ENCODE assay signal across 11 cellular contexts in genomic region chr6:1607236-1607556, GRCh38. TPM values are rescaled to one million over a fixed set of nuclear protein-coding genes. Genes with fewer than 3 reads are reported as not detected.
A peak's percentile ranks its signal among the peaks of the same experiment; 100 is the strongest.
DNase-seq lines count a peak whose midpoint lies in the region; ATAC-seq, FAIRE-seq and TF ChIP-seq lines count a peak whose summit lies in the region.
"Had no signal": no experiment of that assay in that cellular context is flagged by ENCODE, and none has a peak within 500 bp of the region (broad histone marks: within the 10 kb centered on the region; RNA-seq: fewer than 3 reads in every experiment).

No MANE protein-coding gene starts in this region.

- no peak for DNase-seq in GM06990 (ENCODE audit: extremely low read depth, insufficient read length)
- no peak for DNase-seq in dorsolateral prefrontal cortex
- no peak for DNase-seq in D721Med (ENCODE audit: insufficient read length, low spot score)
- DNase-seq in NCI-H1048 (lab: John Stamatoyannopoulos, UW) = no peak
- DNase-seq: activated CD4-positive, alpha-beta T cell treated with anti-CD3 and anti-CD28 coated beads for 48 hours; central memory CD4-positive, alpha-beta T cell; NCI-H2081 had no signal

- peak overlapping the region; percentile 68 to 88 (median 80) for H3K27ac Mint-ChIP-seq in IgD-negative memory B cell

- H3K4me3 Mint-ChIP-seq in IgD-negative memory B cell = peak overlapping the region; percentile 62 to 91 (median 73)

- no peak for FAIRE-seq in D721Med (lab: Jason Lieb, UNC)

- no peak for TF ChIP-seq CTCF in GM06990 (IDR thresholded peaks at IDR 0.05; ENCODE audit: insufficient read depth, low read length, poor library complexity, severe bottlenecking)
- TF ChIP-seq CTCF in dorsolateral prefrontal cortex (IDR thresholded peaks at IDR 0.05 in 54 of 56, conservative IDR thresholded peaks at IDR 0.05 in 2 of 56; ENCODE audit: low read depth in 1 of 56, partially characterized antibody in 56 of 56) = no peak
- no peak for TF ChIP-seq CTCF in D721Med (IDR thresholded peaks at IDR 0.05; ENCODE audit: insufficient read depth, missing control alignments)

- H3K27me3 Mint-ChIP-seq in IgD-negative memory B cell = peaks cover 63% of the 10 kb centered on the region

- H3K36me3 ChIP-seq in GM06990 (ENCODE audit: control insufficient read depth, insufficient read depth, low read length) = no peaks in the 10 kb centered on the region
- H3K36me3 ChIP-seq in neuron (ENCODE audit: insufficient read depth, low read length) = no peaks in the 10 kb centered on the region

- H3K36me3 Mint-ChIP-seq in IgD-negative memory B cell = no peaks in the 10 kb centered on the region

- peak overlapping the region in 50 of 59 donors; percentile 18 to 95 (median 78) for H3K27ac ChIP-seq in dorsolateral prefrontal cortex

- intact Hi-C loops in dorsolateral prefrontal cortex (cut with DNase I) = loop anchor here (10.0 kb wide), 4 partner anchors 248 to 1088 kb away; no protein-coding TSS in a partner anchor

- H3K4me1 ChIP-seq in neuron (ENCODE audit: insufficient read depth, low read length) = peaks cover 15% of the 10 kb centered on the region

- H3K27me3 ChIP-seq in GM06990 (replicated peaks; ENCODE audit: control insufficient read depth, insufficient read depth, low read length) (peaks cover 5% of the 10 kb centered on the region), dorsolateral prefrontal cortex (peaks cover 14 to 99% (median 81%) of the 10 kb centered on the region in 45 donors), neuron (ENCODE audit: insufficient read depth, low read length) (peaks cover 64% of the 10 kb centered on the region)

- peaks cover 25 to 30% (median 26%) of the 10 kb centered on the region in 3 donors for H3K4me1 Mint-ChIP-seq in IgD-negative memory B cell

- no peak overlapping the region for H2AFZ ChIP-seq in neuron (ENCODE audit: low read depth, low read length)

- H3K4me3 ChIP-seq in GM06990 (replicated peaks; ENCODE audit: low read depth, low read length) (peak overlapping the region; percentile 5), dorsolateral prefrontal cortex (peak overlapping the region in 49 of 59 donors; percentile 4 to 71 (median 50)), neuron (ENCODE audit: low read length) (peak overlapping the region; percentile 11)

- no peak for ATAC-seq in GM18909 (IDR thresholded peaks at IDR 0.05; ENCODE audit: poor library complexity, unreplicated experiment)
- ATAC-seq: Right ventricle myocardium inferior had no signal

- peaks cover 0 to 8% (median 0%) of the 10 kb centered on the region in 3 donors for H3K9me3 Mint-ChIP-seq in IgD-negative memory B cell

- no peaks in the 10 kb centered on the region for H3K9me3 ChIP-seq in neuron (ENCODE audit: low read length)

RNA-seq across cellular contexts. Expression of gene FOXC1, which starts 2.5 kb away (rescaled TPM):
- polyA plus RNA-seq in IgD-negative memory B cell = not detected
- 10 to 100 TPM in 23 of 120 experiments, 1 to 10 TPM in 97; 2.7 to 22.9 (median 6.6) TPM for total RNA-seq in dorsolateral prefrontal cortex
